18 cellular contexts compared by ENCODE assay signal in genomic region chr1:15275921-15276683, GRCh38. TPM values are rescaled to one million over a fixed set of nuclear protein-coding genes. Genes with fewer than 3 reads are reported as not detected.
"Had no signal": no experiment of that assay in that cellular context is flagged by ENCODE, and none has a peak within 500 bp of the region (broad histone marks: within the 10 kb centered on the region; RNA-seq: fewer than 3 reads in every experiment).

No MANE protein-coding gene starts in this region.

- H2AFZ ChIP-seq: parathyroid adenoma had no signal

- H3K36me3 ChIP-seq: brain microvascular endothelial cell, transverse colon had no signal

- ATAC-seq: activated CD8-positive, alpha-beta memory T cell treated with anti-CD3 and anti-CD28 coated beads, Interleukin-2, amount 10 ng/mL, durations not matched to agents 7 days and 5 days; stimulated activated memory B cell treated with anti-CD40 and anti-IgM and Interleukin-4, amounts not matched to agents 10 μg/mL and 1 μg/mL and 100 μg/mL, for 72 hours had no signal

- H3K4me1 ChIP-seq: parathyroid adenoma had no signal

- H3K27ac ChIP-seq: brain microvascular endothelial cell, parathyroid adenoma had no signal

- H3K4me3 ChIP-seq: transverse colon had no signal

- H3K27me3 ChIP-seq: brain microvascular endothelial cell, transverse colon had no signal

- H3K4me3 Mint-ChIP-seq: activated CD8-positive, alpha-beta memory T cell treated with anti-CD3 and anti-CD28 coated beads, Interleukin-2, amount 10 ng/mL, durations not matched to agents 7 days and 5 days; activated naive CD8-positive, alpha-beta T cell; activated T-cell treated with anti-CD3 and anti-CD28 coated beads, Interleukin-2, amount 50 U/mL, for 24 hours; endodermal cell; nephron progenitor cell; stimulated activated memory B cell treated with anti-CD40 and anti-IgM and Interleukin-4, amounts not matched to agents 10 μg/mL and 1 μg/mL and 100 μg/mL, for 72 hours; T-helper 2 cell treated with Interferon-gamma antibody and Interleukin-4, amounts not matched to agents 5 μg/mL and 100 μg/mL, for 36 hours had no signal

- H3K36me3 Mint-ChIP-seq: activated CD8-positive, alpha-beta memory T cell treated with anti-CD3 and anti-CD28 coated beads, Interleukin-2, amount 10 ng/mL, durations not matched to agents 7 days and 5 days; activated naive CD8-positive, alpha-beta T cell; stimulated activated memory B cell treated with anti-CD40 and anti-IgM and Interleukin-4, amounts not matched to agents 10 μg/mL and 1 μg/mL and 100 μg/mL, for 72 hours had no signal

- H3K9ac ChIP-seq: parathyroid adenoma had no signal

- H3K9me3 Mint-ChIP-seq: activated T-cell treated with anti-CD3 and anti-CD28 coated beads, Interleukin-2, amount 50 U/mL, for 24 hours; endodermal cell; nephron progenitor cell; stimulated activated memory B cell treated with anti-CD40 and anti-IgM and Interleukin-4, amounts not matched to agents 10 μg/mL and 1 μg/mL and 100 μg/mL, for 72 hours; T-helper 2 cell treated with Interferon-gamma antibody and Interleukin-4, amounts not matched to agents 5 μg/mL and 100 μg/mL, for 36 hours had no signal

- H3K4me1 Mint-ChIP-seq: endodermal cell had no signal

- H3K9me3 ChIP-seq: transverse colon had no signal

- H3K27ac Mint-ChIP-seq: activated CD8-positive, alpha-beta memory T cell treated with anti-CD3 and anti-CD28 coated beads, Interleukin-2, amount 10 ng/mL, durations not matched to agents 7 days and 5 days; activated naive CD8-positive, alpha-beta T cell; activated T-cell treated with anti-CD3 and anti-CD28 coated beads, Interleukin-2, amount 50 U/mL, for 24 hours; endodermal cell; nephron progenitor cell; stimulated activated memory B cell treated with anti-CD40 and anti-IgM and Interleukin-4, amounts not matched to agents 10 μg/mL and 1 μg/mL and 100 μg/mL, for 72 hours; T-helper 2 cell treated with Interferon-gamma antibody and Interleukin-4, amounts not matched to agents 5 μg/mL and 100 μg/mL, for 36 hours had no signal

- DNase-seq: activated CD4-positive, alpha-beta T cell treated with anti-CD3 and anti-CD28 coated beads, Interleukin-2, amount 50 U/mL, for 48 hours; activated CD4-positive, CD25-positive, alpha-beta regulatory T cell treated with anti-CD3 and anti-CD28 coated beads, Interleukin-2, amount 50 U/mL, for 72 hours; activated CD8-positive, alpha-beta memory T cell treated with anti-CD3 and anti-CD28 coated beads, Interleukin-2, amount 10 ng/mL, durations not matched to agents 7 days and 5 days; activated effector memory CD4-positive, alpha-beta T cell treated with Interleukin-2 at 50 U/mL for 16 hours; activated T-cell treated with anti-CD3 and anti-CD28 coated beads, Interleukin-2, amount 50 U/mL, for 24 hours; brain microvascular endothelial cell; cerebellar nuclear complex; dermis blood vessel endothelial cell; endodermal cell; kidney glomerular epithelial cell; mammary epithelial cell; nephron progenitor cell; stimulated activated CD4-positive, alpha-beta T cell treated with anti-CD3 and anti-CD28 coated beads, Interleukin-1b, Interleukin-23, amount 100 ng/mL, for 48 hours; transverse colon had no signal

RNA-seq across cellular contexts. Expression of gene FHAD1, which starts 29.1 kb away (rescaled TPM):
- total RNA-seq: activated CD8-positive, alpha-beta memory T cell treated with anti-CD3 and anti-CD28 coated beads, Interleukin-2, amount 10 ng/mL, durations not matched to agents 7 days and 5 days had no signal
